ENCODE assay signal across 8 cellular contexts in the genomic region with DNA sequence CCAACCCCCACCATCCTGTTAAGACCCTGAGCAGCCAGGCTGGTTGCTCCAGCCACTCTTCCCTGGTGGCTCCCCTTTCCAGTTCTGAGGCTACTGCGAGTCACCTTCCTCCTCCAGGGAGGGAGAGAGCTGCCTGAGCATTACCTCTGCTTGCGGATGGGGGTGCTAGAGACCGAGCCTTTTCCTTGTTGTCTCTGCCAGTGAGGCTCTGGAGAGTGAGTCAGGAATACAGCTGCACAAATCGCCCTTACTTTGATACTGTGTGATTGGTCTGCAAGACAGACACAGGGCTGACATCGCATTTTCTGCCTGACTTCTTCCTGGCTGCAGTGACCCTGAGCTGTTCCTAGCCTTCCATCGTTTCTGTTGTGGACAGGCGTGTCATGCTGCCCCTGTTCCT. TPM values are rescaled to one million over a fixed set of nuclear protein-coding genes. Genes with fewer than 3 reads are reported as not detected.
A peak's percentile ranks its signal among the peaks of the same experiment; 100 is the strongest.
DNase-seq lines count a peak whose midpoint lies in the region; ATAC-seq and TF ChIP-seq lines count a peak whose summit lies in the region.

No MANE protein-coding gene starts in this region.

- H3K36me3 ChIP-seq in thyroid gland: no peaks in the 10 kb centered on the region

- H3K27ac ChIP-seq in thyroid gland: no peak overlapping the region

- H3K4me3 ChIP-seq in thyroid gland (replicated peaks in 1 of 3): no peak overlapping the region

- no peaks in the 10 kb centered on the region for H3K4me1 ChIP-seq in thyroid gland

- 61 to 74% methylated on average over 7 of the region's 7 CpGs for WGBS in thyroid gland, 2 donors

- TF ChIP-seq POLR2A in thyroid gland (IDR thresholded peaks at IDR 0.05): no peak

- H3K27me3 ChIP-seq in thyroid gland: no peaks in the 10 kb centered on the region

- H3K9me3 ChIP-seq in thyroid gland: no peaks in the 10 kb centered on the region

- peak in 1 of 6 experiments; percentile 16 for TF ChIP-seq CTCF in thyroid gland (IDR thresholded peaks at IDR 0.05)

- DNase-seq in GM04504 (ENCODE audit: low read depth) (peak; percentile 82), OCI-M1 (lab: John Stamatoyannopoulos, UW) (peak; percentile 16), epidermal melanocyte (ENCODE audit: insufficient read length, low spot score) (peak; percentile 65), mesenteric fat pad (ENCODE audit: low spot score) (peak; percentile 67), thyroid gland (no peak)

- intact Hi-C loops in thyroid gland (cut with DNase I): no loop called here

- ATAC-seq in HG03025 (IDR thresholded peaks at IDR 0.05; ENCODE audit: low FRiP score, unreplicated experiment) (no peak), GM18868 (IDR thresholded peaks at IDR 0.05; ENCODE audit: unreplicated experiment) (no peak), HG02870 (IDR thresholded peaks at IDR 0.05; ENCODE audit: unreplicated experiment) (no peak)

RNA-seq across cellular contexts. Expression of a gene that starts 41.2 kb away (rescaled TPM):
- total RNA-seq in mesenteric fat pad: 8.7 TPM
- 10 to 100 TPM; 13.3 to 41.8 (median 29.6) TPM for total RNA-seq in thyroid gland

Comparison
In these comparisons a context has a peak if more than half of its experiments do, and no peak if none do; other contexts are left out.
1. DNase-seq: peak in GM04504 (single experiment), OCI-M1 (single experiment), epidermal melanocyte (single experiment) and mesenteric fat pad (single experiment); none in thyroid gland (0 of 2).